ENCODE assay signal across 18 cellular contexts in genomic region chr15:89328398-89329254, GRCh38. TPM values are rescaled to one million over a fixed set of nuclear protein-coding genes. Genes with fewer than 3 reads are reported as not detected.
DNase-seq lines count a peak whose midpoint lies in the region; ATAC-seq and TF ChIP-seq lines count a peak whose summit lies in the region.
"Had no signal": no experiment of that assay in that cellular context is flagged by ENCODE, and none has a peak within 500 bp of the region (broad histone marks: within the 10 kb centered on the region; RNA-seq: fewer than 3 reads in every experiment).

No MANE protein-coding gene starts in this region.

- CTCF ChIA-PET in activated CD8-positive, alpha-beta T cell treated with anti-CD3 and anti-CD28 coated beads, Interleukin-2, amount 10 ng/mL, durations not matched to agents 7 days and 5 days (lab: Charles Lee) = interaction anchor here (0.8 to 5.7 kb wide), 9 partner anchors 9 to 272 kb away, joined by 3 to 38 read pairs (median 3); partner anchors contain the start of gene FANCI

- peak overlapping the region; percentile 86 for H3K27ac Mint-ChIP-seq in activated CD8-positive, alpha-beta T cell treated with anti-CD3 and anti-CD28 coated beads, Interleukin-2, amount 10 ng/mL, durations not matched to agents 7 days and 5 days
- peak overlapping the region; percentile 65 to 94 (median 90) for H3K27ac Mint-ChIP-seq in immature natural killer cell
- no peak overlapping the region for H3K27ac Mint-ChIP-seq in HFFc6
- H3K27ac Mint-ChIP-seq: endodermal cell had no signal

- no peak for ATAC-seq in activated CD8-positive, alpha-beta T cell treated with anti-CD3 and anti-CD28 coated beads, Interleukin-2, amount 10 ng/mL, durations not matched to agents 7 days and 5 days
- ATAC-seq: left lung, pancreas, sciatic nerve, SK-N-SH treated with all-trans-retinoic acid at 6 μM for 48 hours had no signal

- H3K4me3 Mint-ChIP-seq in activated CD8-positive, alpha-beta T cell treated with anti-CD3 and anti-CD28 coated beads, Interleukin-2, amount 10 ng/mL, durations not matched to agents 7 days and 5 days = peak overlapping the region; percentile 75
- H3K4me3 Mint-ChIP-seq in immature natural killer cell (peak overlapping the region; percentile 64 to 84 (median 76)), HFFc6 (no peak overlapping the region)
- H3K4me3 Mint-ChIP-seq: endodermal cell had no signal

- H3K27me3 Mint-ChIP-seq in activated CD8-positive, alpha-beta T cell treated with anti-CD3 and anti-CD28 coated beads, Interleukin-2, amount 10 ng/mL, durations not matched to agents 7 days and 5 days (ENCODE audit: low read depth) = no peaks in the 10 kb centered on the region
- H3K27me3 Mint-ChIP-seq in immature natural killer cell (ENCODE audit: low read depth in 3 of 3) (peaks cover 7 to 8% (median 7%) of the 10 kb centered on the region in 3 donors), HFFc6 (ENCODE audit: insufficient read depth) (no peaks in the 10 kb centered on the region; the same call in 1 of the 2 replicates)

- TF ChIP-seq CTCF in HFFc6 (IDR thresholded peaks at IDR 0.05) = no peak

- peaks cover 83% of the 10 kb centered on the region for H3K36me3 Mint-ChIP-seq in activated CD8-positive, alpha-beta T cell treated with anti-CD3 and anti-CD28 coated beads, Interleukin-2, amount 10 ng/mL, durations not matched to agents 7 days and 5 days (ENCODE audit: low read depth)
- H3K36me3 Mint-ChIP-seq in immature natural killer cell (peaks cover 38 to 67% (median 48%) of the 10 kb centered on the region in 3 donors), HFFc6 (ENCODE audit: low read depth) (peaks cover 67% of the 10 kb centered on the region)

- POLR2A ChIA-PET in activated CD8-positive, alpha-beta T cell treated with anti-CD3 and anti-CD28 coated beads, Interleukin-2, amount 10 ng/mL, durations not matched to agents 7 days and 5 days (lab: Charles Lee) = interaction anchor here (1.1 to 1.9 kb wide), 3 partner anchors 10 to 121 kb away, joined by 3 to 13 read pairs (median 8); partner anchors contain the start of gene FANCI

- DNase-seq in Ammon's horn (ENCODE audit: low spot score) (peak; percentile 48), C1 segment of cervical spinal cord (lab: John Stamatoyannopoulos, UW) (peak in 9 of 14 donors; percentile 12 to 62 (median 31)), immature natural killer cell (no peak), HFFc6 (no peak), T-helper 9 cell (no peak), GF-D8 (lab: John Stamatoyannopoulos, UW) (no peak)
- DNase-seq in activated CD8-positive, alpha-beta T cell treated with anti-CD3 and anti-CD28 coated beads, Interleukin-2, amount 10 ng/mL, durations not matched to agents 7 days and 5 days = no peak
- DNase-seq: activated CD4-positive, alpha-beta T cell treated with anti-CD3 and anti-CD28 coated beads for 48 hours; endodermal cell; GM23248; Karpas-422; left lung; NCI-H1092 treated with DMSO at 0.1 percent for 48 hours; NCI-H2081; NCI-H510A treated with DMSO at 0.1 percent for 48 hours; pancreas had no signal

- H3K9me3 Mint-ChIP-seq in activated CD8-positive, alpha-beta T cell treated with anti-CD3 and anti-CD28 coated beads, Interleukin-2, amount 10 ng/mL, durations not matched to agents 7 days and 5 days (ENCODE audit: insufficient read depth) = no peaks in the 10 kb centered on the region
- H3K9me3 Mint-ChIP-seq in immature natural killer cell = no peaks in the 10 kb centered on the region
- no peaks in the 10 kb centered on the region for H3K9me3 Mint-ChIP-seq in HFFc6
- H3K9me3 Mint-ChIP-seq: endodermal cell had no signal

- H3K4me1 Mint-ChIP-seq in activated CD8-positive, alpha-beta T cell treated with anti-CD3 and anti-CD28 coated beads, Interleukin-2, amount 10 ng/mL, durations not matched to agents 7 days and 5 days (ENCODE audit: low read depth) = peaks cover 51% of the 10 kb centered on the region
- peaks cover 60 to 67% of the 10 kb centered on the region in 2 donors for H3K4me1 Mint-ChIP-seq in immature natural killer cell
- H3K4me1 Mint-ChIP-seq in HFFc6 (ENCODE audit: low read depth) = peaks cover 35% of the 10 kb centered on the region

RNA-seq across cellular contexts. Expression of gene POLG, which starts 6.0 kb away (rescaled TPM):
- 100 to 1,000 TPM; 121 to 128 TPM for total RNA-seq in activated CD8-positive, alpha-beta T cell treated with anti-CD3 and anti-CD28 coated beads, Interleukin-2, amount 10 ng/mL, durations not matched to agents 7 days and 5 days
- polyA plus RNA-seq in immature natural killer cell = 10 to 100 TPM; 24.3 to 79.1 (median 28.6) TPM
- total RNA-seq in HFFc6 (2021; fragmentation: NEBNext Ultra II Directional; extraction: Animal tissue kit (Norgen Biotek cat#: 25700)) = 10 to 100 TPM; 33.1 to 48.3 (median 35.2) TPM

Comparison
In these comparisons a context has a peak if more than half of its experiments do, and no peak if none do; other contexts are left out.
1. DNase-seq: peak in Ammon's horn (single experiment) and C1 segment of cervical spinal cord (9 of 14); none in activated CD8-positive, alpha-beta T cell treated with anti-CD3 and anti-CD28 coated beads, Interleukin-2, amount 10 ng/mL, durations not matched to agents 7 days and 5 days (single experiment), immature natural killer cell (0 of 3), HFFc6 (single experiment), T-helper 9 cell (single experiment) and GF-D8 (single experiment).